Comparison of ENCODE assay signal across 18 cellular contexts in the genomic region with DNA sequence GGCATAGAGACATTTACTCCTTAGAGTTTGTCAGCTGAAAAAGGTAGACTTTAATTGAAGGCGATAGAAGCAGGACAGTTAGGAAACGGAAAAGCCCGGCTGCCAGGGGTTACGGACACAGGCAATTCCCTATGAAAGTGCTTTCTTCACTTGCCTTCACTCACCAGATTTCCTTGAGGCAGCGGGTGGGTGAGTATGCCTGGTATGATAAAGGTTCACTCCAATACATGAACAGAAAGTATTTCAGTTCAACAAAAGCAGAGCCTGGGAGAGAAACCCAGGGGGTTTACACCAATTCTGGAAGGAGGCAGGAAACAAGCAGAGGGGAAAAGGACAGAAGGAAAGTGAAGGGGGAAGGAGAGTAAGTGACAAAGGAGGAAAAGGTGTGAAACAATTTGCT. TPM values are rescaled to one million over a fixed set of nuclear protein-coding genes. Genes with fewer than 3 reads are reported as not detected.
DNase-seq lines count a peak whose midpoint lies in the region; ATAC-seq, FAIRE-seq and TF ChIP-seq lines count a peak whose summit lies in the region.
"Had no signal": no experiment of that assay in that cellular context is flagged by ENCODE, and none has a peak within 500 bp of the region (broad histone marks: within the 10 kb centered on the region; RNA-seq: fewer than 3 reads in every experiment).

No MANE protein-coding gene starts in this region.

- H3K27ac ChIP-seq in WERI-Rb-1 = peak overlapping the region; percentile 22; the same call in 1 of the 2 replicates
- H3K27ac ChIP-seq in endothelial cell of umbilical vein (ENCODE audit: insufficient read depth, low read depth, low read length) = no peak overlapping the region
- peak overlapping the region; percentile 90 for H3K27ac ChIP-seq in neutrophil
- H3K27ac ChIP-seq: SJCRH30 had no signal

- no peak for TF ChIP-seq CTCF in WERI-Rb-1 (IDR thresholded peaks at IDR 0.05; ENCODE audit: low read depth, low read length)
- TF ChIP-seq CTCF in endothelial cell of umbilical vein (IDR thresholded peaks at IDR 0.05; ENCODE audit: extremely low read depth in 1 of 2, insufficient read depth in 1 of 2, low read depth in 1 of 2, low read length in 2 of 2) = no peak
- TF ChIP-seq CTCF in neutrophil (IDR thresholded peaks at IDR 0.05) = no peak

- H3K36me3 ChIP-seq in HAP-1 (replicated peaks) = no peaks in the 10 kb centered on the region
- H3K36me3 ChIP-seq in WERI-Rb-1 = no peaks in the 10 kb centered on the region
- no peaks in the 10 kb centered on the region for H3K36me3 ChIP-seq in endothelial cell of umbilical vein (ENCODE audit: control insufficient read depth in 2 of 2, extremely low read depth in 1 of 2, insufficient read depth in 2 of 2, low read length in 2 of 2)
- H3K36me3 ChIP-seq in neutrophil = no peaks in the 10 kb centered on the region
- H3K36me3 ChIP-seq: SJCRH30 had no signal

- intact Hi-C loops in endothelial cell of umbilical vein (cut with micrococcal nuclease) = no loop called here

- DNase-seq in HAP-1 (ENCODE audit: low spot score in 2 of 2) (peak; percentile 63 to 72), WERI-Rb-1 (no peak), endothelial cell of umbilical vein (ENCODE audit: low read depth, low spot score) (no peak), medulla oblongata (ENCODE audit: extremely low spot score) (no peak)
- DNase-seq: C1 segment of cervical spinal cord, HCEC 1CT, NCI-H1417 treated with DMSO at 0.1 percent for 48 hours, NCI-H187 treated with DMSO at 0.1 percent for 48 hours, NCI-H526, SJCRH30 had no signal

- dilution Hi-C loops in endothelial cell of umbilical vein (cut with MboI; ENCODE audit: extremely low pct_ligation_motif_present, low sequenced_read_pairs) = no loop called here

- CTCF ChIA-PET in endothelial cell of umbilical vein (lab: Charles Lee) = interaction anchor here (1.4 kb wide), 1 partner anchor 11 kb away, joined by 3 read pairs; no protein-coding TSS in a partner anchor

- H4K20me1 ChIP-seq in endothelial cell of umbilical vein (replicated peaks; ENCODE audit: control insufficient read depth, extremely low read depth, insufficient read depth, low read length) = no peaks in the 10 kb centered on the region

- in situ Hi-C loops in HAP-1 (cut with MboI; ENCODE audit: low sequenced_read_pairs) = no loop called here

- no peaks in the 10 kb centered on the region for H3K27me3 ChIP-seq in HAP-1 (ENCODE audit: low read depth)
- H3K27me3 ChIP-seq in WERI-Rb-1 (ENCODE audit: insufficient read depth, low read depth, severe bottlenecking) = no peaks in the 10 kb centered on the region
- no peaks in the 10 kb centered on the region for H3K27me3 ChIP-seq in endothelial cell of umbilical vein (ENCODE audit: control insufficient read depth in 2 of 2, insufficient read depth in 2 of 2, low read length in 2 of 2)
- H3K27me3 ChIP-seq in neutrophil = no peaks in the 10 kb centered on the region

- no peak overlapping the region; the same call in 1 of the 2 replicates for H3K4me3 ChIP-seq in HAP-1
- no peak overlapping the region for H3K4me3 ChIP-seq in WERI-Rb-1 (ENCODE audit: low read depth, low read length)
- no peak overlapping the region for H3K4me3 ChIP-seq in endothelial cell of umbilical vein (replicated peaks in 1 of 3; ENCODE audit: insufficient read depth in 1 of 3, low read depth in 1 of 3, low read length in 3 of 3)
- H3K4me3 ChIP-seq in neutrophil (ENCODE audit: low read depth in 1 of 2, low read length in 1 of 2) = peak overlapping the region; percentile 45 to 58
- H3K4me3 ChIP-seq: K562, SJCRH30 had no signal

- POLR2A ChIA-PET in endothelial cell of umbilical vein (lab: Charles Lee) = no interaction called here

- H2AFZ ChIP-seq in endothelial cell of umbilical vein (ENCODE audit: low read depth, low read length) = peak overlapping the region; percentile 22

- BruUV-seq in endothelial cell of umbilical vein (replicated peaks; lab: Mats Ljungman, UMichigan) = no TSS peak

- H3K9ac ChIP-seq in endothelial cell of umbilical vein (replicated peaks; ENCODE audit: extremely low read depth, insufficient read depth, low read length) = no peak overlapping the region

- no peak for TF ChIP-seq POLR2A in endothelial cell of umbilical vein (IDR thresholded peaks at IDR 0.05; ENCODE audit: low read depth, low read length)

- H3K79me2 ChIP-seq in endothelial cell of umbilical vein (ENCODE audit: control insufficient read depth, insufficient read depth, low read length) = no peaks in the 10 kb centered on the region

- no peaks in the 10 kb centered on the region for H3K9me1 ChIP-seq in endothelial cell of umbilical vein (replicated peaks; ENCODE audit: control insufficient read depth, extremely low read depth, insufficient read depth, low read length)

- no peak overlapping the region for H3K4me2 ChIP-seq in endothelial cell of umbilical vein (ENCODE audit: insufficient read depth, low read length)

- no peaks in the 10 kb centered on the region for H3K9me3 ChIP-seq in HAP-1
- no peaks in the 10 kb centered on the region for H3K9me3 ChIP-seq in WERI-Rb-1 (ENCODE audit: severe bottlenecking)
- H3K9me3 ChIP-seq in endothelial cell of umbilical vein (replicated peaks; ENCODE audit: control insufficient read depth, insufficient read depth, low read length) = no peaks in the 10 kb centered on the region
- H3K9me3 ChIP-seq in neutrophil = no peaks in the 10 kb centered on the region
- H3K9me3 ChIP-seq: SJCRH30 had no signal

- ATAC-seq in GM21390 (IDR thresholded peaks at IDR 0.05; ENCODE audit: unreplicated experiment) (no peak), HG02840 (IDR thresholded peaks at IDR 0.05; ENCODE audit: low FRiP score, unreplicated experiment) (no peak)
- ATAC-seq: K562, Panc1 had no signal

- H3K4me1 ChIP-seq in HAP-1 (peaks cover 38% of the 10 kb centered on the region), endothelial cell of umbilical vein (ENCODE audit: control insufficient read depth, extremely low read depth, insufficient read depth, low read length) (peaks cover 7% of the 10 kb centered on the region), neutrophil (ENCODE audit: control insufficient read depth in 1 of 2, insufficient read depth in 1 of 2, low read depth in 1 of 2, low read length in 1 of 2) (peaks cover 42 to 54% of the 10 kb centered on the region in 2 experiments)
- H3K4me1 ChIP-seq: SJCRH30 had no signal

- FAIRE-seq in endothelial cell of umbilical vein (lab: Jason Lieb, UNC) = no peak
- FAIRE-seq: D721Med, GM12892, GM18507, K562 had no signal

TF ChIP-seq in endothelial cell of umbilical vein, 7 proteins besides CTCF, POLR2A, EP300 and RAD21:
- TF ChIP-seq POLR2AphosphoS5 (IDR thresholded peaks at IDR 0.05; ENCODE audit: insufficient read depth, low read depth, low read length) (no peak), EZH2 (IDR thresholded peaks at IDR 0.05; ENCODE audit: borderline replicate concordance, low read depth, low read length, severe bottlenecking) (no peak), JUN (IDR thresholded peaks at IDR 0.05; ENCODE audit: borderline replicate concordance, insufficient read depth, insufficient read length, low read depth) (no peak)
- TF ChIP-seq, protein P1, sequence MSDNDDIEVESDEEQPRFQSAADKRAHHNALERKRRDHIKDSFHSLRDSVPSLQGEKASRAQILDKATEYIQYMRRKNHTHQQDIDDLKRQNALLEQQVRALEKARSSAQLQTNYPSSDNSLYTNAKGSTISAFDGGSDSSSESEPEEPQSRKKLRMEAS (IDR thresholded peaks at IDR 0.05; ENCODE audit: insufficient read depth, insufficient read length) = no peak

RNA-seq across cellular contexts. Expression of a gene that starts 53.9 kb away (rescaled TPM):
- total RNA-seq in endothelial cell of umbilical vein = 29.5 and 42.8 TPM in 2 replicates
- polyA plus RNA-seq in endothelial cell of umbilical vein = 9.1 and 11.0 TPM in 2 replicates
- polyA plus RNA-seq in endothelial cell of umbilical vein (2011; cell fraction: cytosol; rRNA removed) = 11.1 and 12.2 TPM in 2 replicates
- polyA plus RNA-seq in endothelial cell of umbilical vein (2011; cell fraction: nucleus; rRNA removed) = 17.5 and 22.8 TPM in 2 replicates
- polyA plus RNA-seq in endothelial cell of umbilical vein (2012) = 13.2 and 24.3 TPM in 2 replicates
- 24.0 and 26.6 TPM in 2 replicates for polyA minus RNA-seq in endothelial cell of umbilical vein
- polyA minus RNA-seq in endothelial cell of umbilical vein (2011; cell fraction: cytosol; rRNA and poly(A)+ RNA removed) = 17.9 TPM
- 25.7 and 26.7 TPM in 2 replicates for polyA minus RNA-seq in endothelial cell of umbilical vein (2011; cell fraction: nucleus; rRNA and poly(A)+ RNA removed)

RNA-seq across cellular contexts. Expression of a gene that starts 54.1 kb away (rescaled TPM):
- 3.8 and 4.9 TPM in 2 replicates for total RNA-seq in endothelial cell of umbilical vein
- polyA plus RNA-seq in endothelial cell of umbilical vein = 1.4 and 1.7 TPM in 2 replicates
- 1.1 and 1.2 TPM in 2 replicates for polyA plus RNA-seq in endothelial cell of umbilical vein (2011; cell fraction: cytosol; rRNA removed)
- 14.7 and 15.1 TPM in 2 replicates for polyA plus RNA-seq in endothelial cell of umbilical vein (2011; cell fraction: nucleus; rRNA removed)
- polyA plus RNA-seq in endothelial cell of umbilical vein (2012) = 1.4 and 1.9 TPM in 2 replicates
- polyA minus RNA-seq in endothelial cell of umbilical vein = 2.5 and 3.3 TPM in 2 replicates
- not detected for polyA minus RNA-seq in endothelial cell of umbilical vein (2011; cell fraction: cytosol; rRNA and poly(A)+ RNA removed)
- polyA minus RNA-seq in endothelial cell of umbilical vein (2011; cell fraction: nucleus; rRNA and poly(A)+ RNA removed) = 5.2 and 5.8 TPM in 2 replicates

Comparison
In these comparisons a context has a peak if more than half of its experiments do, and no peak if none do; other contexts are left out.
1. DNase-seq: peak in HAP-1 (2 of 2); none in WERI-Rb-1 (single experiment), endothelial cell of umbilical vein (single experiment) and medulla oblongata (single experiment).
2. H3K4me3 ChIP-seq: peak in neutrophil (2 of 2); none in HAP-1 (single experiment), WERI-Rb-1 (single experiment) and endothelial cell of umbilical vein (0 of 3).